ENCODE assay signal across 8 cellular contexts in genomic region chr13:99658266-99658991, GRCh38. TPM values are rescaled to one million over a fixed set of nuclear protein-coding genes. Genes with fewer than 3 reads are reported as not detected.
DNase-seq lines count a peak whose midpoint lies in the region; ATAC-seq and TF ChIP-seq lines count a peak whose summit lies in the region.

No MANE protein-coding gene starts in this region.

- DNase-seq in GM06990 (ENCODE audit: extremely low read depth, insufficient read length), result peak; percentile 56
- peak; percentile 90 for DNase-seq in NCI-H748 treated with DMSO at 0.1 percent for 48 hours (lab: John Stamatoyannopoulos, UW)
- DNase-seq in activated T-helper 1 cell treated with anti-CD3 and anti-CD28 coated beads, Interleukin-12 subunit alpha, Interleukin-12 subunit beta, Interleukin-2, Interleukin-4 antibody, amounts not matched to agents 30 ng/mL and 10 ng/mL and 1 ng/mL, durations not matched to agents 14 hours and 24 hours and 36 hours (ENCODE audit: low spot score), result peak; percentile 38
- peak; percentile 69 for DNase-seq in fibroblast of mammary gland (ENCODE audit: low read depth)
- peak; percentile 23 for DNase-seq in naive B cell
- peak; percentile 48 to 64 for DNase-seq in stimulated activated naive CD8-positive, alpha-beta T cell treated with anti-CD3 and anti-CD28 coated beads, Interleukin-15, amount 100 ng/mL, for 72 hours

- TF ChIP-seq CTCF in GM06990 (IDR thresholded peaks at IDR 0.05; ENCODE audit: insufficient read depth, low read length, poor library complexity, severe bottlenecking), result peak; percentile 55
- TF ChIP-seq CTCF in fibroblast of mammary gland (conservative IDR thresholded peaks at IDR 0.05; ENCODE audit: control insufficient read depth, insufficient read depth, low read depth, low read length), result peak; percentile 50

- no peak overlapping the region; the same call in 1 of the 2 replicates for H3K4me3 ChIP-seq in GM06990 (replicated peaks; ENCODE audit: low read depth, low read length)
- peak overlapping the region; percentile 54 for H3K4me3 ChIP-seq in fibroblast of mammary gland (ENCODE audit: control insufficient read depth, low read depth, low read length)

- no peaks in the 10 kb centered on the region for H3K36me3 Mint-ChIP-seq in activated T-helper 1 cell treated with anti-CD3 and anti-CD28 coated beads, Interleukin-12 subunit alpha, Interleukin-12 subunit beta, Interleukin-2, Interleukin-4 antibody, amounts not matched to agents 30 ng/mL and 10 ng/mL and 1 ng/mL, durations not matched to agents 14 hours and 24 hours and 36 hours (ENCODE audit: low read depth)
- H3K36me3 Mint-ChIP-seq in naive B cell, result no peaks in the 10 kb centered on the region

- peak overlapping the region; percentile 62 for H3K4me3 Mint-ChIP-seq in activated T-helper 1 cell treated with anti-CD3 and anti-CD28 coated beads, Interleukin-12 subunit alpha, Interleukin-12 subunit beta, Interleukin-2, Interleukin-4 antibody, amounts not matched to agents 30 ng/mL and 10 ng/mL and 1 ng/mL, durations not matched to agents 14 hours and 24 hours and 36 hours
- H3K4me3 Mint-ChIP-seq in naive B cell, result peak overlapping the region; percentile 75 to 91 (median 85)
- H3K4me3 Mint-ChIP-seq in stimulated activated naive CD8-positive, alpha-beta T cell treated with anti-CD3 and anti-CD28 coated beads, Interleukin-15, amount 100 ng/mL, for 72 hours, result peak overlapping the region; percentile 81 to 83

- H3K27me3 Mint-ChIP-seq in activated T-helper 1 cell treated with anti-CD3 and anti-CD28 coated beads, Interleukin-12 subunit alpha, Interleukin-12 subunit beta, Interleukin-2, Interleukin-4 antibody, amounts not matched to agents 30 ng/mL and 10 ng/mL and 1 ng/mL, durations not matched to agents 14 hours and 24 hours and 36 hours (ENCODE audit: insufficient read depth), result peaks cover 34% of the 10 kb centered on the region
- H3K27me3 Mint-ChIP-seq in naive B cell, result peaks cover 0 to 23% (median 8%) of the 10 kb centered on the region in 3 donors
- no peaks in the 10 kb centered on the region for H3K27me3 Mint-ChIP-seq in stimulated activated naive CD8-positive, alpha-beta T cell treated with anti-CD3 and anti-CD28 coated beads, Interleukin-15, amount 100 ng/mL, for 72 hours

- peak; percentile 55 for ATAC-seq in HG02885 (IDR thresholded peaks at IDR 0.05; ENCODE audit: poor library complexity, unreplicated experiment)
- peak; percentile 59 to 66 for ATAC-seq in naive B cell (ENCODE audit: low read depth in 2 of 2)
- ATAC-seq in stimulated activated naive CD8-positive, alpha-beta T cell treated with anti-CD3 and anti-CD28 coated beads, Interleukin-15, amount 100 ng/mL, for 72 hours, result peak; percentile 76
- ATAC-seq in GM18870 (IDR thresholded peaks at IDR 0.05; ENCODE audit: unreplicated experiment), result no peak

- intact Hi-C loops in activated T-helper 1 cell treated with anti-CD3 and anti-CD28 coated beads, Interleukin-12 subunit alpha, Interleukin-12 subunit beta, Interleukin-2, Interleukin-4 antibody, amounts not matched to agents 30 ng/mL and 10 ng/mL and 1 ng/mL, durations not matched to agents 14 hours and 24 hours and 36 hours (cut with micrococcal nuclease), result loop anchor here (1.0 to 5.0 kb wide), 6 partner anchors 52 to 1019 kb away; partner anchors contain the start of gene CLYBL

- H3K36me3 ChIP-seq in GM06990 (ENCODE audit: control insufficient read depth, insufficient read depth, low read length), result no peaks in the 10 kb centered on the region

- H3K27me3 ChIP-seq in GM06990 (replicated peaks; ENCODE audit: control insufficient read depth, insufficient read depth, low read length), result no peaks in the 10 kb centered on the region

- no peaks in the 10 kb centered on the region for H3K9me3 Mint-ChIP-seq in activated T-helper 1 cell treated with anti-CD3 and anti-CD28 coated beads, Interleukin-12 subunit alpha, Interleukin-12 subunit beta, Interleukin-2, Interleukin-4 antibody, amounts not matched to agents 30 ng/mL and 10 ng/mL and 1 ng/mL, durations not matched to agents 14 hours and 24 hours and 36 hours
- no peaks in the 10 kb centered on the region for H3K9me3 Mint-ChIP-seq in naive B cell
- H3K9me3 Mint-ChIP-seq in stimulated activated naive CD8-positive, alpha-beta T cell treated with anti-CD3 and anti-CD28 coated beads, Interleukin-15, amount 100 ng/mL, for 72 hours, result no peaks in the 10 kb centered on the region

- H3K4me1 Mint-ChIP-seq in activated T-helper 1 cell treated with anti-CD3 and anti-CD28 coated beads, Interleukin-12 subunit alpha, Interleukin-12 subunit beta, Interleukin-2, Interleukin-4 antibody, amounts not matched to agents 30 ng/mL and 10 ng/mL and 1 ng/mL, durations not matched to agents 14 hours and 24 hours and 36 hours (ENCODE audit: low read depth), result peaks cover 44% of the 10 kb centered on the region
- peaks cover 13 to 24% (median 21%) of the 10 kb centered on the region in 3 donors for H3K4me1 Mint-ChIP-seq in naive B cell
- peaks cover 45% of the 10 kb centered on the region for H3K4me1 Mint-ChIP-seq in stimulated activated naive CD8-positive, alpha-beta T cell treated with anti-CD3 and anti-CD28 coated beads, Interleukin-15, amount 100 ng/mL, for 72 hours

- H3K27ac Mint-ChIP-seq in activated T-helper 1 cell treated with anti-CD3 and anti-CD28 coated beads, Interleukin-12 subunit alpha, Interleukin-12 subunit beta, Interleukin-2, Interleukin-4 antibody, amounts not matched to agents 30 ng/mL and 10 ng/mL and 1 ng/mL, durations not matched to agents 14 hours and 24 hours and 36 hours, result peak overlapping the region; percentile 31
- H3K27ac Mint-ChIP-seq in naive B cell, result peak overlapping the region in 3 of 6 donors; percentile 20 to 30 (median 20)
- peak overlapping the region; percentile 86 to 95 for H3K27ac Mint-ChIP-seq in stimulated activated naive CD8-positive, alpha-beta T cell treated with anti-CD3 and anti-CD28 coated beads, Interleukin-15, amount 100 ng/mL, for 72 hours

RNA-seq across cellular contexts. Expression of gene CLYBL, which starts 51.9 kb away (rescaled TPM):
- total RNA-seq in activated T-helper 1 cell treated with anti-CD3 and anti-CD28 coated beads, Interleukin-12 subunit alpha, Interleukin-12 subunit beta, Interleukin-2, Interleukin-4 antibody, amounts not matched to agents 30 ng/mL and 10 ng/mL and 1 ng/mL, durations not matched to agents 14 hours and 24 hours and 36 hours, result 1.8 and 2.1 TPM in 2 replicates
- 10 to 100 TPM in 4 of 6 donors, 1 to 10 TPM in 2; 4.3 to 21.6 (median 10.9) TPM for polyA plus RNA-seq in naive B cell (ENCODE audit: low read depth in 6 of 6)

Comparison
In these comparisons a context has a peak if more than half of its experiments do, and no peak if none do; other contexts are left out.
1. DNase-seq: peak in every context shown above with its lines; median percentile 90 in NCI-H748 treated with DMSO at 0.1 percent for 48 hours; 69 in fibroblast of mammary gland; 56 in GM06990; 56 in stimulated activated naive CD8-positive, alpha-beta T cell treated with anti-CD3 and anti-CD28 coated beads, Interleukin-15, amount 100 ng/mL, for 72 hours; 38 in activated T-helper 1 cell treated with anti-CD3 and anti-CD28 coated beads, Interleukin-12 subunit alpha, Interleukin-12 subunit beta, Interleukin-2, Interleukin-4 antibody, amounts not matched to agents 30 ng/mL and 10 ng/mL and 1 ng/mL, durations not matched to agents 14 hours and 24 hours and 36 hours; 23 in naive B cell.